16 cellular contexts compared by ENCODE assay signal in the genomic region with DNA sequence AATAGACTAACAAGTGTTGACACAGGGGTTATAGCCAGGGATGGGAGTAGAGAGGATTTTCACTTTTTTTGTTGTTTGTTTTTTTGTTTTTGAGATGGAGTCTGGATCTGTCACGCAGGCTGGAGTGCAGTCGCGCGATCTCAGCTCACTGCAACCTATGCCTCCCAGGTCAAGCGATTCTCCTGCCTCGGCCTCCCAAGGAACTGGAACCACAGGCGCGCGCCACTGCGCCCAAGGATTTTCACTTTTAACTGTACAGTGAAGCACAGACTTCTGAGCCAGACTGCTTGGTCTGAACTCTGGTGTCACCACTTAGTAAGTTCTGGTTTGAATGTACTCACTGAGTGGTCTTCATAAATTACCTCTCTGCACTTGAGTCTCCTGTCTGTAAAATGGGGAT. TPM values are rescaled to one million over a fixed set of nuclear protein-coding genes. Genes with fewer than 3 reads are reported as not detected.
DNase-seq lines count a peak whose midpoint lies in the region; ATAC-seq and TF ChIP-seq lines count a peak whose summit lies in the region.
"Had no signal": no experiment of that assay in that cellular context is flagged by ENCODE, and none has a peak within 500 bp of the region (broad histone marks: within the 10 kb centered on the region; RNA-seq: fewer than 3 reads in every experiment).

No MANE protein-coding gene starts in this region.

- H3K36me3 ChIP-seq in right atrium auricular region (peaks cover 15% of the 10 kb centered on the region), esophagus muscularis mucosa (peaks cover 18 to 32% (median 28%) of the 10 kb centered on the region in 4 donors), psoas muscle (ENCODE audit: insufficient read depth in 1 of 2, low read depth in 1 of 2) (peaks cover 0 to 23% of the 10 kb centered on the region in 2 donors), uterus (no peaks in the 10 kb centered on the region), brain microvascular endothelial cell (replicated peaks) (peaks cover 5% of the 10 kb centered on the region), GM23248 (ENCODE audit: low read depth) (no peaks in the 10 kb centered on the region)

- H3K4me3 ChIP-seq in right atrium auricular region (no peak overlapping the region), esophagus muscularis mucosa (no peak overlapping the region), psoas muscle (no peak overlapping the region), uterus (no peak overlapping the region), brain microvascular endothelial cell (ENCODE audit: low read depth, low read length) (no peak overlapping the region), GM23248 (no peak overlapping the region)
- H3K4me3 ChIP-seq: SJSA1 had no signal

- no peak overlapping the region for H2AFZ ChIP-seq in GM23248

- ATAC-seq in Right ventricle myocardium superior (ENCODE audit: poor library complexity) (no peak), psoas muscle (no peak)

- no peaks in the 10 kb centered on the region for H3K9me2 ChIP-seq in GM23248 (ENCODE audit: insufficient read depth)

- peaks cover 3% of the 10 kb centered on the region for H3K79me2 ChIP-seq in GM23248 (ENCODE audit: insufficient read depth)

- intact Hi-C loops in Right ventricle myocardium superior (cut with DNase I) = no loop called here
- intact Hi-C loops in esophagus muscularis mucosa (cut with DNase I) = no loop called here
- intact Hi-C loops in psoas muscle (cut with DNase I) = no loop called here
- intact Hi-C loops in uterus (cut with DNase I; ENCODE audit: low total_unique reads) = no loop called here

- H3K9me3 ChIP-seq in right atrium auricular region (no peaks in the 10 kb centered on the region), esophagus muscularis mucosa (no peaks in the 10 kb centered on the region), psoas muscle (no peaks in the 10 kb centered on the region), uterus (no peaks in the 10 kb centered on the region), GM23248 (ENCODE audit: low read depth) (no peaks in the 10 kb centered on the region)
- H3K9me3 ChIP-seq: SJSA1 had no signal

- TF ChIP-seq CTCF in right atrium auricular region (IDR thresholded peaks at IDR 0.05) (no peak), esophagus muscularis mucosa (IDR thresholded peaks at IDR 0.05) (no peak), psoas muscle (IDR thresholded peaks at IDR 0.05) (no peak), uterus (IDR thresholded peaks at IDR 0.05) (no peak), brain microvascular endothelial cell (IDR thresholded peaks at IDR 0.05; ENCODE audit: low read depth, low read length, missing control alignments) (no peak)

- peaks cover 0 to 48% of the 10 kb centered on the region in 2 donors for H3K4me1 ChIP-seq in right atrium auricular region
- H3K4me1 ChIP-seq in esophagus muscularis mucosa = peaks cover 42 to 60% (median 57%) of the 10 kb centered on the region in 4 donors
- H3K4me1 ChIP-seq in psoas muscle = peaks cover 38% of the 10 kb centered on the region
- H3K4me1 ChIP-seq in uterus = peaks cover 2 to 21% of the 10 kb centered on the region in 2 donors
- peaks cover 23% of the 10 kb centered on the region for H3K4me1 ChIP-seq in GM23248 (ENCODE audit: insufficient read depth)

- H3K27ac ChIP-seq in right atrium auricular region (peak overlapping the region; percentile 92 to 97), esophagus muscularis mucosa (replicated peaks in 1 of 4) (peak overlapping the region; percentile 92 to 97 (median 96)), psoas muscle (peak overlapping the region; percentile 94), uterus (peak overlapping the region; percentile 96 to 98), brain microvascular endothelial cell (no peak overlapping the region), GM23248 (no peak overlapping the region)
- H3K27ac ChIP-seq: SJSA1 had no signal

- in situ Hi-C loops in brain microvascular endothelial cell (cut with HindIII; ENCODE audit: low pct_ligation_motif_present, low sequenced_read_pairs) (no loop called here), GM23248 (cut with MboI) (no loop called here)

- no peak overlapping the region for H3K4me2 ChIP-seq in GM23248 (ENCODE audit: unreplicated experiment)

- H3F3A ChIP-seq in GM23248 (ENCODE audit: insufficient read depth) = no peaks in the 10 kb centered on the region; the same call in 1 of the 2 replicates

- H4K20me1 ChIP-seq in GM23248 (ENCODE audit: insufficient read depth) = no peaks in the 10 kb centered on the region

- TF ChIP-seq POLR2A in esophagus muscularis mucosa (IDR thresholded peaks at IDR 0.05; ENCODE audit: low read depth) = no peak
- TF ChIP-seq POLR2A in uterus (IDR thresholded peaks at IDR 0.05) = no peak

- WGBS in esophagus muscularis mucosa = 90% methylated on average over 6 of the region's 10 CpGs
- 90 to 95% (median 94%) methylated on average over 10 of the region's 10 CpGs for WGBS in psoas muscle, 3 donors
- WGBS in GM23248 (ENCODE audit: low coverage in 1 of 2, low lambda C conversion rate in 2 of 2, missing lambda C conversion rate in 2 of 2), 2 experiments = 96 to 100% methylated on average over 6 to 10 of the region's 10 CpGs

- H3K9ac ChIP-seq in GM23248 = no peak overlapping the region

- no peak for TF ChIP-seq EP300 in esophagus muscularis mucosa (IDR thresholded peaks at IDR 0.05)

- no peak for DNase-seq in right atrium auricular region (ENCODE audit: low spot score)
- no peak for DNase-seq in Right ventricle myocardium superior
- no peak for DNase-seq in esophagus muscularis mucosa (ENCODE audit: extremely low spot score)
- DNase-seq in psoas muscle = no peak
- no peak for DNase-seq in uterus
- DNase-seq in brain microvascular endothelial cell = no peak
- no peak for DNase-seq in occipital lobe (lab: John Stamatoyannopoulos, UW)
- no peak for DNase-seq in GM23248
- DNase-seq: activated CD4-positive, CD25-positive, alpha-beta regulatory T cell treated with anti-CD3 and anti-CD28 coated beads, Interleukin-2, amount 50 U/mL, for 72 hours; activated naive CD4-positive, alpha-beta T cell treated with anti-CD3 and anti-CD28 coated beads for 36 hours; Calu3; effector memory CD4-positive, alpha-beta T cell; NCI-H1694 treated with DMSO at 0.1 percent for 48 hours; NCI-H446 treated with DMSO at 0.1 percent for 48 hours; T-helper 9 cell had no signal

- no peaks in the 10 kb centered on the region for H3K27me3 ChIP-seq in right atrium auricular region
- H3K27me3 ChIP-seq in esophagus muscularis mucosa = no peaks in the 10 kb centered on the region
- H3K27me3 ChIP-seq in psoas muscle (ENCODE audit: insufficient read depth in 3 of 3, low read length in 2 of 3) = no peaks in the 10 kb centered on the region
- no peaks in the 10 kb centered on the region for H3K27me3 ChIP-seq in uterus
- no peaks in the 10 kb centered on the region for H3K27me3 ChIP-seq in brain microvascular endothelial cell (replicated peaks)
- no peaks in the 10 kb centered on the region for H3K27me3 ChIP-seq in GM23248 (replicated peaks; ENCODE audit: insufficient read depth)
- H3K27me3 ChIP-seq: SJSA1 had no signal

RNA-seq across cellular contexts. Expression of a gene that starts 40.2 kb away (rescaled TPM):
- 10 to 100 TPM; 20.7 to 49.0 TPM for total RNA-seq in right atrium auricular region
- total RNA-seq in Right ventricle myocardium superior = 49.3 TPM
- total RNA-seq in esophagus muscularis mucosa = 100 to 1,000 TPM in 2 of 4 donors, 10 to 100 TPM in 2; 78.5 to 141 (median 101) TPM
- total RNA-seq in psoas muscle = 10 to 100 TPM; 29.4 to 40.6 (median 35.9) TPM
- 10 to 100 TPM in 2 of 3 donors, 1 to 10 TPM in 1; 7.9 to 14.2 (median 11.3) TPM for polyA plus RNA-seq in psoas muscle
- total RNA-seq in uterus = 100 to 1,000 TPM in 1 of 4 donors, 10 to 100 TPM in 3; 27.2 to 178 (median 41.1) TPM
- total RNA-seq in occipital lobe = 6.1 TPM
- total RNA-seq in GM23248 (2014; rRNA removed; shearing (Covaris generic)) = 18.6 and 19.3 TPM in 2 replicates
- polyA plus RNA-seq in GM23248 (2016; fragmentation: Nextera tagmentation; extraction: Ambion mirVana) = 117 and 118 TPM in 2 replicates

Comparison
In these comparisons a context has a peak if more than half of its experiments do, and no peak if none do; other contexts are left out.
1. H3K27ac ChIP-seq: peak in right atrium auricular region (2 of 2), esophagus muscularis mucosa (4 of 4), psoas muscle (single experiment) and uterus (2 of 2); none in brain microvascular endothelial cell (single experiment) and GM23248 (single experiment).